ENCODE assay signal across 27 cellular contexts in the genomic region with DNA sequence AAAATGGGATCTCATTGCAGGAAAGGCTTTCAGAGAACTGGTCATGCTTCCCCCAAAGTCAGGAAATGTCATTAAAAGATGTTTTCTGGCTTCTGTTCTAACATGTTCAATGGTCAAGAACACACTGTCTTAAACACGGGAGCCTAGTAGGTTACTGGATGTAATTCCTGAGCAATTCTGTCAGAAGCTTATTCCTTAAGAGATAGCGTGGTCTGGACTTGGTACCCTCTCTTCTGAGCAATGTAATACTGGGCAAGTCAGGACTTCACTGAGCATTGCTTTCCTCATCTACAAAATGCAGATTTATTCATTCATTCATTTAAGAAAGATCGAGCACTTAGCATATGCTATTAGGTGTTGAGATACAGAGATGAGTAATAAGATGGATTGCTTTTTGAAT.
DNase-seq lines count a peak whose midpoint lies in the region; ATAC-seq, FAIRE-seq and TF ChIP-seq lines count a peak whose summit lies in the region.
"Had no signal": no experiment of that assay in that cellular context is flagged by ENCODE, and none has a peak within 500 bp of the region (broad histone marks: within the 10 kb centered on the region; RNA-seq: fewer than 3 reads in every experiment).

No MANE protein-coding gene starts in this region.

- dilution Hi-C loops in endothelial cell of umbilical vein (cut with MboI; ENCODE audit: extremely low pct_ligation_motif_present, low sequenced_read_pairs) (no loop called here), keratinocyte (cut with MboI; ENCODE audit: extremely low pct_ligation_motif_present, low sequenced_read_pairs) (no loop called here)

- CTCF ChIA-PET in endothelial cell of umbilical vein (lab: Charles Lee), result no interaction called here

- intact Hi-C loops in endothelial cell of umbilical vein (cut with micrococcal nuclease), result no loop called here
- intact Hi-C loops in left ventricle myocardium inferior (cut with micrococcal nuclease), result no loop called here

- H3K27me3 ChIP-seq in endothelial cell of umbilical vein (ENCODE audit: control insufficient read depth in 2 of 2, insufficient read depth in 2 of 2, low read length in 2 of 2) (no peaks in the 10 kb centered on the region), keratinocyte (ENCODE audit: control insufficient read depth, extremely low read depth, insufficient read depth, low read length) (no peaks in the 10 kb centered on the region), left ventricle myocardium inferior (ENCODE audit: low read depth) (no peaks in the 10 kb centered on the region)
- H3K27me3 ChIP-seq: SJSA1 had no signal

- FAIRE-seq in endothelial cell of umbilical vein (lab: Jason Lieb, UNC) (no peak), keratinocyte (lab: Jason Lieb, UNC) (peak; percentile 97), RCC 7860 (lab: Jason Lieb, UNC) (no peak)
- FAIRE-seq: GM12878 had no signal

- no peak for ATAC-seq in HG03135 (IDR thresholded peaks at IDR 0.05; ENCODE audit: unreplicated experiment)
- ATAC-seq: GM12878, GM23338 had no signal

- H3K4me1 ChIP-seq in endothelial cell of umbilical vein (ENCODE audit: control insufficient read depth, extremely low read depth, insufficient read depth, low read length), result no peaks in the 10 kb centered on the region
- H3K4me1 ChIP-seq in keratinocyte (ENCODE audit: control insufficient read depth, extremely low read depth, insufficient read depth, low read length), result peaks cover 13% of the 10 kb centered on the region
- no peaks in the 10 kb centered on the region for H3K4me1 ChIP-seq in left ventricle myocardium inferior
- H3K4me1 ChIP-seq: SJSA1 had no signal

- no peak for TF ChIP-seq CTCF in endothelial cell of umbilical vein (IDR thresholded peaks at IDR 0.05; ENCODE audit: extremely low read depth in 1 of 2, insufficient read depth in 1 of 2, low read depth in 1 of 2, low read length in 2 of 2)
- TF ChIP-seq CTCF in keratinocyte (optimal IDR thresholded peaks at IDR 0.05 in 1 of 3, IDR thresholded peaks at IDR 0.05 in 1 of 3, conservative IDR thresholded peaks at IDR 0.05 in 1 of 3; ENCODE audit: extremely low read depth in 1 of 3, insufficient read depth in 2 of 3, low read length in 3 of 3), result no peak
- TF ChIP-seq CTCF in left ventricle myocardium inferior (IDR thresholded peaks at IDR 0.05; ENCODE audit: borderline replicate concordance), result no peak

- H3K4me2 ChIP-seq in endothelial cell of umbilical vein (ENCODE audit: insufficient read depth, low read length) (no peak overlapping the region), keratinocyte (ENCODE audit: control insufficient read depth, extremely low read depth, insufficient read depth, low read depth, low read length) (peak overlapping the region; percentile 47)
- H3K4me2 ChIP-seq: GM23338, KMS-11 had no signal

- H3K9ac ChIP-seq in endothelial cell of umbilical vein (replicated peaks; ENCODE audit: extremely low read depth, insufficient read depth, low read length), result no peak overlapping the region
- no peak overlapping the region for H3K9ac ChIP-seq in keratinocyte (ENCODE audit: control insufficient read depth, extremely low read depth, insufficient read depth, low read length)
- H3K9ac ChIP-seq: KMS-11 had no signal

- no peaks in the 10 kb centered on the region for H3K79me2 ChIP-seq in endothelial cell of umbilical vein (ENCODE audit: control insufficient read depth, insufficient read depth, low read length)
- H3K79me2 ChIP-seq in keratinocyte (ENCODE audit: control insufficient read depth, insufficient read depth, low read length), result no peaks in the 10 kb centered on the region

- no peaks in the 10 kb centered on the region for H3K9me1 ChIP-seq in endothelial cell of umbilical vein (replicated peaks; ENCODE audit: control insufficient read depth, extremely low read depth, insufficient read depth, low read length)
- H3K9me1 ChIP-seq in keratinocyte (ENCODE audit: control insufficient read depth, extremely low read depth, insufficient read depth, low read length), result no peaks in the 10 kb centered on the region

- H3K27ac ChIP-seq in endothelial cell of umbilical vein (ENCODE audit: insufficient read depth, low read depth, low read length) (no peak overlapping the region), keratinocyte (ENCODE audit: control insufficient read depth, insufficient read depth, low read length) (no peak overlapping the region), left ventricle myocardium inferior (replicated peaks) (no peak overlapping the region)
- H3K27ac ChIP-seq: KMS-11, SJSA1 had no signal

- no peaks in the 10 kb centered on the region for H3K9me3 ChIP-seq in endothelial cell of umbilical vein (replicated peaks; ENCODE audit: control insufficient read depth, insufficient read depth, low read length)
- no peaks in the 10 kb centered on the region for H3K9me3 ChIP-seq in keratinocyte (ENCODE audit: control insufficient read depth, low read depth, low read length)
- no peaks in the 10 kb centered on the region for H3K9me3 ChIP-seq in left ventricle myocardium inferior (replicated peaks)
- H3K9me3 ChIP-seq: SJSA1 had no signal

- DNase-seq in amniotic epithelial cell (ENCODE audit: low read depth) (peak; percentile 22), endothelial cell of umbilical vein (ENCODE audit: low read depth, low spot score) (peak; percentile 10), keratinocyte (ENCODE audit: low read depth, low spot score) (no peak), left ventricle myocardium inferior (no peak), RCC 7860 (ENCODE audit: low spot score) (no peak), iPS-NIHi11 (ENCODE audit: low spot score) (no peak)
- DNase-seq: C1 segment of cervical spinal cord; CD4-positive, alpha-beta memory T cell; DMS 273 treated with DMSO at 0.1 percent for 48 hours; DMS79; EL; GDM1; H9; IMR-90; NCI-H1092; NCI-H1417 treated with DMSO at 0.1 percent for 48 hours; NCI-H1694 treated with DMSO at 0.1 percent for 48 hours; NCI-H2171 treated with DMSO at 0.1 percent for 48 hours; NCI-H345; NCI-H524; NCI-H774; Right ventricle myocardium superior had no signal

- H3K4me3 ChIP-seq in endothelial cell of umbilical vein (replicated peaks in 1 of 3; ENCODE audit: insufficient read depth in 1 of 3, low read depth in 1 of 3, low read length in 3 of 3) (no peak overlapping the region), keratinocyte (ENCODE audit: control insufficient read depth in 2 of 3, extremely low read depth in 1 of 3, insufficient read depth in 2 of 3, low read depth in 1 of 3, low read length in 3 of 3) (peak overlapping the region in 1 of 3 experiments; percentile 22), left ventricle myocardium inferior (no peak overlapping the region)
- H3K4me3 ChIP-seq: GM12878, GM23338, SJSA1 had no signal

- no TSS peak for BruUV-seq in endothelial cell of umbilical vein (replicated peaks; lab: Mats Ljungman, UMichigan)

- H2AFZ ChIP-seq in endothelial cell of umbilical vein (ENCODE audit: low read depth, low read length), result no peak overlapping the region
- H2AFZ ChIP-seq in keratinocyte (ENCODE audit: control insufficient read depth, low read length), result peak overlapping the region; percentile 69
- H2AFZ ChIP-seq: GM23338 had no signal

- H4K20me1 ChIP-seq in endothelial cell of umbilical vein (replicated peaks; ENCODE audit: control insufficient read depth, extremely low read depth, insufficient read depth, low read length), result no peaks in the 10 kb centered on the region
- no peaks in the 10 kb centered on the region for H4K20me1 ChIP-seq in keratinocyte (ENCODE audit: control insufficient read depth, extremely low read depth, insufficient read depth, low read length)

- POLR2A ChIA-PET in endothelial cell of umbilical vein (lab: Charles Lee), result no interaction called here

- TF ChIP-seq POLR2A in endothelial cell of umbilical vein (IDR thresholded peaks at IDR 0.05; ENCODE audit: low read depth, low read length), result no peak

- H3K36me3 ChIP-seq in endothelial cell of umbilical vein (ENCODE audit: control insufficient read depth in 2 of 2, extremely low read depth in 1 of 2, insufficient read depth in 2 of 2, low read length in 2 of 2) (no peaks in the 10 kb centered on the region), keratinocyte (ENCODE audit: control insufficient read depth in 2 of 2, extremely low read depth in 1 of 2, insufficient read depth in 2 of 2, low read length in 2 of 2) (no peaks in the 10 kb centered on the region), left ventricle myocardium inferior (no peaks in the 10 kb centered on the region)
- H3K36me3 ChIP-seq: SJSA1 had no signal

TF ChIP-seq in endothelial cell of umbilical vein, 7 proteins besides CTCF, POLR2A, EP300 and RAD21:
- TF ChIP-seq, protein P1, sequence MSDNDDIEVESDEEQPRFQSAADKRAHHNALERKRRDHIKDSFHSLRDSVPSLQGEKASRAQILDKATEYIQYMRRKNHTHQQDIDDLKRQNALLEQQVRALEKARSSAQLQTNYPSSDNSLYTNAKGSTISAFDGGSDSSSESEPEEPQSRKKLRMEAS (IDR thresholded peaks at IDR 0.05; ENCODE audit: insufficient read depth, insufficient read length), result no peak
- TF ChIP-seq EZH2 (IDR thresholded peaks at IDR 0.05; ENCODE audit: borderline replicate concordance, low read depth, low read length, severe bottlenecking) (no peak), JUN (IDR thresholded peaks at IDR 0.05; ENCODE audit: borderline replicate concordance, insufficient read depth, insufficient read length, low read depth) (no peak), MYC (IDR thresholded peaks at IDR 0.05; ENCODE audit: low read depth, low read length) (no peak), FOS (IDR thresholded peaks at IDR 0.05; ENCODE audit: borderline replicate concordance, insufficient read depth, low read length) (no peak), GATA2 (IDR thresholded peaks at IDR 0.05; ENCODE audit: insufficient read depth, insufficient read length, low read depth, low read length) (no peak), POLR2AphosphoS5 (IDR thresholded peaks at IDR 0.05; ENCODE audit: insufficient read depth, low read depth, low read length) (no peak)

Comparison
In these comparisons a context has a peak if more than half of its experiments do, and no peak if none do; other contexts are left out.
1. DNase-seq: peak in amniotic epithelial cell (single experiment) and endothelial cell of umbilical vein (single experiment); none in keratinocyte (single experiment), left ventricle myocardium inferior (single experiment), RCC 7860 (single experiment) and iPS-NIHi11 (single experiment).